In the genomic region with DNA sequence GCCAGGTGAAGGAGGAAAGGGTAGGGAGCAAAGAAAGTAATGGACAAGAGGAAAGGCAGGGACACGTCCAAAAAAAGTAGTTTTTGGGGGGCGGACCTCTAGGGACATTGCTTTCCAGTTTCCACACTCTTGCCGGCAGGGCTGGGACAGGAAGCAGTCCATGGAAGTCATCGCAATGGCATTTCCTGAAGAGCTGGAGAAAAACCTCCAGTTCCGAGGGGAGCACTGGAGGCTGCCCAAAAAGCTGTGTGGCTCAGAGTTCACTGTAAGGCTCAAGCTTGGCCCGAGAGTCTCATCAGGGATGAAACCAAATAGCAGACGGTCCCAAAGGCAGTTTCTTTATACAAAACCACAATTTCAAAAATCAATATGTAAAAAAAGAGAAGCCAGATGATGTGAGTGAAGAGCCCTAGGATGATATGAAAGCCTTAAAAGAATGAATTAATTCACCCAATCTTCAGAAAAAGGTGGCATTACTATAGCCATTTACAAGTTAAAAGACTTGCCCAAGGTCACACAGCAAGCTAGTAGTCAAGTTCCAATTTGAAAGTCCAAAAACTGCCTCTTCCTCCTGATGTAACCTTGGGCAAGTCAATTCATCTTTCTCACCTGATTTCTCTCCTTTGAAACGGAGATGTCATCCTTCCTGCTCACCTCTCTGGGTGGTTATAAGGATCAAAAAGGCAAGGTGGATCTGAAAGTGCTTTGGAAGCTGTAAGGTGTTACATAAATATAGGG, we compare ENCODE assay signal across 8 cellular contexts. TPM values are rescaled to one million over a fixed set of nuclear protein-coding genes. Genes with fewer than 3 reads are reported as not detected.
DNase-seq lines count a peak whose midpoint lies in the region; ATAC-seq, FAIRE-seq and TF ChIP-seq lines count a peak whose summit lies in the region.

No MANE protein-coding gene starts in this region.

- H3K36me3 ChIP-seq in tibial artery: peaks cover 0 to 13% (median 12%) of the 10 kb centered on the region in 3 donors

- no peaks in the 10 kb centered on the region for H3K9me3 ChIP-seq in A549
- H3K9me3 ChIP-seq in tibial artery: no peaks in the 10 kb centered on the region

- no peak for TF ChIP-seq CTCF in A549 (IDR thresholded peaks at IDR 0.05)
- TF ChIP-seq CTCF in LNCaP clone FGC (IDR thresholded peaks at IDR 0.05; ENCODE audit: control insufficient read depth, extremely low read depth, insufficient read depth): no peak
- no peak for TF ChIP-seq CTCF in lower leg skin (IDR thresholded peaks at IDR 0.05)
- TF ChIP-seq CTCF in tibial artery (IDR thresholded peaks at IDR 0.05): no peak

- DNase-seq in A549 (ENCODE audit: low read depth in 1 of 2, low spot score in 1 of 2) (peak; percentile 78 to 82), LNCaP clone FGC (ENCODE audit: low read depth) (no peak), lower leg skin (ENCODE audit: low spot score in 2 of 2) (peak; percentile 86 to 96), tibial artery (peak; percentile 90 to 93), GM19238 (ENCODE audit: insufficient read length, low spot score) (no peak)

- CTCF ChIA-PET in A549 (lab: Yijun Ruan, JAX): interaction anchor here (0.7 to 14.7 kb wide), 8 partner anchors 8 to 150 kb away, joined by 3 to 489 read pairs (median 6); a partner anchor contains a TSS

- intact Hi-C loops in lower leg skin (cut with DNase I; ENCODE audit: low total_unique reads): no loop called here
- intact Hi-C loops in tibial artery (cut with DNase I; ENCODE audit: low total_unique reads): no loop called here

- H3K4me1 ChIP-seq in A549 (peaks cover 96% of the 10 kb centered on the region), tibial artery (peaks cover 0 to 100% (median 87%) of the 10 kb centered on the region in 4 donors)

- ATAC-seq in A549: peak; percentile 72 to 78
- ATAC-seq in GM18909 (IDR thresholded peaks at IDR 0.05; ENCODE audit: poor library complexity, unreplicated experiment): no peak
- no peak for ATAC-seq in HG03045 (IDR thresholded peaks at IDR 0.05; ENCODE audit: unreplicated experiment)

- H3K27me3 ChIP-seq in tibial artery: no peaks in the 10 kb centered on the region

- 3% methylated on average over 8 of the region's 8 CpGs for WGBS in A549 (ENCODE audit: missing lambda C conversion rate)
- WGBS in lower leg skin, 2 donors: 18 to 28% methylated on average over 8 of the region's 8 CpGs

- peak overlapping the region; percentile 80 for H3K4me2 ChIP-seq in A549

- TF ChIP-seq RAD21 in A549 (conservative IDR thresholded peaks at IDR 0.05 in 1 of 2, IDR thresholded peaks at IDR 0.05 in 1 of 2): no peak

- peak overlapping the region; percentile 95 to 96 for H3K27ac ChIP-seq in A549
- peak overlapping the region; percentile 99 for H3K27ac ChIP-seq in cingulate gyrus (ENCODE audit: low read depth, low read length)
- peak overlapping the region; percentile 97 to 99 for H3K27ac ChIP-seq in tibial artery

- FAIRE-seq in A549 (lab: Jason Lieb, UNC): no peak

- TF ChIP-seq EP300 in A549 (IDR thresholded peaks at IDR 0.05): no peak

- TF ChIP-seq POLR2A in A549 (IDR thresholded peaks at IDR 0.05; ENCODE audit: low read length): no peak
- no peak for TF ChIP-seq POLR2A in lower leg skin (IDR thresholded peaks at IDR 0.05)

- POLR2A ChIA-PET in A549 (lab: Yijun Ruan, JAX): interaction anchor here (0.5 to 2.7 kb wide), 11 partner anchors 9 to 148 kb away, joined by 3 to 30 read pairs (median 7); a partner anchor contains a TSS

- H3K4me3 ChIP-seq in A549 (peak overlapping the region; percentile 13; the same call in 1 of the 3 replicates), LNCaP clone FGC (ENCODE audit: low read depth, low read length) (peak overlapping the region; percentile 28; the same call in 1 of the 2 replicates), lower leg skin (ENCODE audit: low read depth, poor library complexity, severe bottlenecking) (no peak overlapping the region), tibial artery (peak overlapping the region; percentile 31 to 42)

TF ChIP-seq in A549, 52 proteins besides CTCF, POLR2A, EP300 and RAD21:
- TF ChIP-seq, protein P1, sequence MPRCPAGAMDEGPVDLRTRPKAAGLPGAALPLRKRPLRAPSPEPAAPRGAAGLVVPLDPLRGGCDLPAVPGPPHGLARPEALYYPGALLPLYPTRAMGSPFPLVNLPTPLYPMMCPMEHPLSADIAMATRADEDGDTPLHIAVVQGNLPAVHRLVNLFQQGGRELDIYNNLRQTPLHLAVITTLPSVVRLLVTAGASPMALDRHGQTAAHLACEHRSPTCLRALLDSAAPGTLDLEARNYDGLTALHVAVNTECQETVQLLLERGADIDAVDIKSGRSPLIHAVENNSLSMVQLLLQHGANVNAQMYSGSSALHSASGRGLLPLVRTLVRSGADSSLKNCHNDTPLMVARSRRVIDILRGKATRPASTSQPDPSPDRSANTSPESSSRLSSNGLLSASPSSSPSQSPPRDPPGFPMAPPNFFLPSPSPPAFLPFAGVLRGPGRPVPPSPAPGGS (IDR thresholded peaks at IDR 0.05): no peak
- peak; percentile 26 for TF ChIP-seq EHF (CRISPR knock-in tag; IDR thresholded peaks at IDR 0.05)
- TF ChIP-seq RARB (CRISPR knock-in tag; IDR thresholded peaks at IDR 0.05): 0 out of 2 replicates have a peak, but pooled peaks have one; percentile 41
- TF ChIP-seq CHD2 (IDR thresholded peaks at IDR 0.05; ENCODE audit: low read length, partially characterized antibody): no peak
- TF ChIP-seq, protein P2, sequence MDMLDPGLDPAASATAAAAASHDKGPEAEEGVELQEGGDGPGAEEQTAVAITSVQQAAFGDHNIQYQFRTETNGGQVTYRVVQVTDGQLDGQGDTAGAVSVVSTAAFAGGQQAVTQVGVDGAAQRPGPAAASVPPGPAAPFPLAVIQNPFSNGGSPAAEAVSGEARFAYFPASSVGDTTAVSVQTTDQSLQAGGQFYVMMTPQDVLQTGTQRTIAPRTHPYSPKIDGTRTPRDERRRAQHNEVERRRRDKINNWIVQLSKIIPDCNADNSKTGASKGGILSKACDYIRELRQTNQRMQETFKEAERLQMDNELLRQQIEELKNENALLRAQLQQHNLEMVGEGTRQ (IDR thresholded peaks at IDR 0.05): no peak
- peak in 1 of 2 experiments; percentile 2; a peak in 1 of 5 replicates for TF ChIP-seq JUN (IDR thresholded peaks at IDR 0.05)
- TF ChIP-seq ZNF302 (CRISPR knock-in tag; IDR thresholded peaks at IDR 0.05): peak; percentile 65; the same call in 1 of the 2 replicates
- no peak for TF ChIP-seq ZSCAN20 (CRISPR knock-in tag; IDR thresholded peaks at IDR 0.05)
- peak; percentile 6; the same call in 1 of the 2 replicates for TF ChIP-seq GATA3 (IDR thresholded peaks at IDR 0.05; ENCODE audit: borderline replicate concordance)
- TF ChIP-seq MAZ (IDR thresholded peaks at IDR 0.05; ENCODE audit: borderline replicate concordance, low read depth, low read length): no peak
- TF ChIP-seq HOXB13 (CRISPR knock-in tag; IDR thresholded peaks at IDR 0.05; ENCODE audit: low read depth): peak; percentile 15; the same call in 1 of the 2 replicates
- TF ChIP-seq, protein P3, sequence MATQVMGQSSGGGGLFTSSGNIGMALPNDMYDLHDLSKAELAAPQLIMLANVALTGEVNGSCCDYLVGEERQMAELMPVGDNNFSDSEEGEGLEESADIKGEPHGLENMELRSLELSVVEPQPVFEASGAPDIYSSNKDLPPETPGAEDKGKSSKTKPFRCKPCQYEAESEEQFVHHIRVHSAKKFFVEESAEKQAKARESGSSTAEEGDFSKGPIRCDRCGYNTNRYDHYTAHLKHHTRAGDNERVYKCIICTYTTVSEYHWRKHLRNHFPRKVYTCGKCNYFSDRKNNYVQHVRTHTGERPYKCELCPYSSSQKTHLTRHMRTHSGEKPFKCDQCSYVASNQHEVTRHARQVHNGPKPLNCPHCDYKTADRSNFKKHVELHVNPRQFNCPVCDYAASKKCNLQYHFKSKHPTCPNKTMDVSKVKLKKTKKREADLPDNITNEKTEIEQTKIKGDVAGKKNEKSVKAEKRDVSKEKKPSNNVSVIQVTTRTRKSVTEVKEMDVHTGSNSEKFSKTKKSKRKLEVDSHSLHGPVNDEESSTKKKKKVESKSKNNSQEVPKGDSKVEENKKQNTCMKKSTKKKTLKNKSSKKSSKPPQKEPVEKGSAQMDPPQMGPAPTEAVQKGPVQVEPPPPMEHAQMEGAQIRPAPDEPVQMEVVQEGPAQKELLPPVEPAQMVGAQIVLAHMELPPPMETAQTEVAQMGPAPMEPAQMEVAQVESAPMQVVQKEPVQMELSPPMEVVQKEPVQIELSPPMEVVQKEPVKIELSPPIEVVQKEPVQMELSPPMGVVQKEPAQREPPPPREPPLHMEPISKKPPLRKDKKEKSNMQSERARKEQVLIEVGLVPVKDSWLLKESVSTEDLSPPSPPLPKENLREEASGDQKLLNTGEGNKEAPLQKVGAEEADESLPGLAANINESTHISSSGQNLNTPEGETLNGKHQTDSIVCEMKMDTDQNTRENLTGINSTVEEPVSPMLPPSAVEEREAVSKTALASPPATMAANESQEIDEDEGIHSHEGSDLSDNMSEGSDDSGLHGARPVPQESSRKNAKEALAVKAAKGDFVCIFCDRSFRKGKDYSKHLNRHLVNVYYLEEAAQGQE (IDR thresholded peaks at IDR 0.05): peak; percentile 53
- TF ChIP-seq FOSL2 (IDR thresholded peaks at IDR 0.05): no peak
- peak; percentile 51; the same call in 1 of the 2 replicates for TF ChIP-seq FOSL2 (CRISPR knock-in tag; IDR thresholded peaks at IDR 0.05)

RNA-seq across cellular contexts. Expression of a gene that starts 9.2 kb away (rescaled TPM):
- polyA plus RNA-seq in A549 (2011; rRNA removed) (159 and 178 TPM in 2 replicates), A549 (2017; fragmentation: RNase III; extraction: RNeasy Plus Mini Kit Qiagen cat#74134 plus additional on column Dnase treatment) (143 to 157 TPM (median 154 TPM) in 3 replicates)
- polyA plus RNA-seq in A549 (2012; cell fraction: cytosol; rRNA removed): 100 and 118 TPM in 2 replicates
- polyA plus RNA-seq in A549 (2012; cell fraction: nucleus; rRNA removed): 93.5 and 108 TPM in 2 replicates
- polyA minus RNA-seq in A549 (2011; rRNA and poly(A)+ RNA removed): 116 and 122 TPM in 2 replicates
- total RNA-seq in lower leg skin: 100 to 1,000 TPM; 115 to 152 (median 125) TPM

RNA-seq across cellular contexts. Expression of a gene that starts 25.6 kb away (rescaled TPM):
- polyA plus RNA-seq in A549 (2011; rRNA removed) (79.4 and 92.9 TPM in 2 replicates), A549 (2017; fragmentation: RNase III; extraction: RNeasy Plus Mini Kit Qiagen cat#74134 plus additional on column Dnase treatment) (84.9 to 106 TPM (median 92.9 TPM) in 3 replicates)
- polyA plus RNA-seq in A549 (2012; cell fraction: cytosol; rRNA removed): 33.0 and 33.5 TPM in 2 replicates
- 30.7 and 46.3 TPM in 2 replicates for polyA plus RNA-seq in A549 (2012; cell fraction: nucleus; rRNA removed)
- 39.4 and 42.7 TPM in 2 replicates for polyA minus RNA-seq in A549 (2011; rRNA and poly(A)+ RNA removed)
- total RNA-seq in lower leg skin: 10 to 100 TPM in 1 of 4 donors, 1 to 10 TPM in 3; 5.9 to 10.2 (median 7.3) TPM

Comparison
In these comparisons a context has a peak if more than half of its experiments do, and no peak if none do; other contexts are left out.
1. ATAC-seq: peak in A549 (2 of 2); none in GM18909 (single experiment) and HG03045 (single experiment).
2. DNase-seq: peak in A549 (2 of 2), lower leg skin (2 of 2) and tibial artery (2 of 2); none in LNCaP clone FGC (single experiment) and GM19238 (single experiment).
3. Peak in every context shown above with its lines, with median percentiles within 50 percentile points of each other: H3K27ac ChIP-seq.